In the genomic region with DNA sequence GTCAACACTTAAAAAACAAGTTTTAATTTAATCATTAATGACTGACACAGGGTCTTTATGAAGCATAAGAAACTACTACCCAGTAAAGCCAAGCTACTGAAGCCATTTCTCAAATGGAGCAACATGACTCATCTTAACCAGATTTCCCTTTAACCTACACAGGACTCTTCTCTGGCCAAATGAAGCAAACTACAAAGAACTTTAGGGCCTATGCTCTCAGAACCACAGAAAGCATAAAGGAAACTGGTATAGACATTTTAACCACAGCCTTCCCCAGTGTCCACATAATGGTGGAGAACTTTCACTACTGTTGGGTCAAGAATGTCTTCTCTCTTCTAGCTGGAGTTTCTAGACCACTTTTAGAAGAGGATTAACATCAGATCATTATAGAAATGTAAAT, we compare ENCODE assay signal across 9 cellular contexts. TPM values are rescaled to one million over a fixed set of nuclear protein-coding genes. Genes with fewer than 3 reads are reported as not detected.
A peak's percentile ranks its signal among the peaks of the same experiment; 100 is the strongest.
DNase-seq lines count a peak whose midpoint lies in the region; ATAC-seq and TF ChIP-seq lines count a peak whose summit lies in the region.
"Had no signal": no experiment of that assay in that cellular context is flagged by ENCODE, and none has a peak within 500 bp of the region (broad histone marks: within the 10 kb centered on the region; RNA-seq: fewer than 3 reads in every experiment).

No MANE protein-coding gene starts in this region.

- peak overlapping the region; percentile 98 for H3K27ac ChIP-seq in subcutaneous abdominal adipose tissue (ENCODE audit: low read depth, low read length)

- POLR2A ChIA-PET in activated CD8-positive, alpha-beta T cell treated with anti-CD3 and anti-CD28 coated beads for 36 hours (lab: Charles Lee): interaction anchor here (0.6 to 1.3 kb wide), 2 partner anchors 10 to 272 kb away, joined by 3 to 4 read pairs; no protein-coding TSS in a partner anchor

- H3K27me3 ChIP-seq in subcutaneous abdominal adipose tissue (ENCODE audit: control insufficient read depth in 5 of 5, insufficient read depth in 4 of 5, low read length in 5 of 5): no peaks in the 10 kb centered on the region

- peaks cover 6 to 23% (median 9%) of the 10 kb centered on the region in 5 donors for H3K36me3 ChIP-seq in subcutaneous abdominal adipose tissue (ENCODE audit: control insufficient read depth in 5 of 5, insufficient read depth in 5 of 5, low read length in 5 of 5)

- H3K4me1 ChIP-seq in subcutaneous abdominal adipose tissue (ENCODE audit: control insufficient read depth in 5 of 5, insufficient read depth in 5 of 5, low read length in 5 of 5): peaks cover 0 to 78% (median 43%) of the 10 kb centered on the region in 5 donors

- intact Hi-C loops in activated CD8-positive, alpha-beta T cell treated with anti-CD3 and anti-CD28 coated beads for 36 hours (cut with micrococcal nuclease): no loop called here

- no peaks in the 10 kb centered on the region for H3K27me3 Mint-ChIP-seq in activated CD8-positive, alpha-beta T cell treated with anti-CD3 and anti-CD28 coated beads for 36 hours
- H3K27me3 Mint-ChIP-seq in osteocyte (ENCODE audit: unreplicated experiment): no peaks in the 10 kb centered on the region

- no peak overlapping the region for H3K27ac Mint-ChIP-seq in activated naive CD4-positive, alpha-beta T cell treated with anti-CD3 and anti-CD28 coated beads, Interleukin-2, amount 50 U/mL, for 72 hours
- no peak overlapping the region for H3K27ac Mint-ChIP-seq in activated CD8-positive, alpha-beta T cell treated with anti-CD3 and anti-CD28 coated beads for 36 hours
- H3K27ac Mint-ChIP-seq in osteocyte (ENCODE audit: unreplicated experiment): no peak overlapping the region

- H3K9me3 ChIP-seq in subcutaneous abdominal adipose tissue (ENCODE audit: control insufficient read depth in 5 of 5, low read length in 5 of 5): no peaks in the 10 kb centered on the region

- no peaks in the 10 kb centered on the region for H3K9me3 Mint-ChIP-seq in activated naive CD4-positive, alpha-beta T cell treated with anti-CD3 and anti-CD28 coated beads, Interleukin-2, amount 50 U/mL, for 72 hours
- no peaks in the 10 kb centered on the region for H3K9me3 Mint-ChIP-seq in activated CD8-positive, alpha-beta T cell treated with anti-CD3 and anti-CD28 coated beads for 36 hours
- H3K9me3 Mint-ChIP-seq in osteocyte (ENCODE audit: unreplicated experiment): no peaks in the 10 kb centered on the region

- no peak overlapping the region for H3K4me3 ChIP-seq in subcutaneous abdominal adipose tissue (ENCODE audit: low read depth in 1 of 5, low read length in 5 of 5)

- TF ChIP-seq CTCF in activated CD8-positive, alpha-beta T cell treated with anti-CD3 and anti-CD28 coated beads for 36 hours (IDR thresholded peaks at IDR 0.05): no peak
- no peak for TF ChIP-seq CTCF in osteocyte (IDR thresholded peaks at IDR 0.05)

- peak overlapping the region; percentile 29 to 97 (median 52) for H3K9ac ChIP-seq in subcutaneous abdominal adipose tissue (ENCODE audit: low read length in 5 of 5)

- H3K4me3 Mint-ChIP-seq in activated CD8-positive, alpha-beta T cell treated with anti-CD3 and anti-CD28 coated beads for 36 hours: no peak overlapping the region
- H3K4me3 Mint-ChIP-seq in osteocyte (ENCODE audit: unreplicated experiment): no peak overlapping the region

- no peak for DNase-seq in activated naive CD4-positive, alpha-beta T cell treated with anti-CD3 and anti-CD28 coated beads, Interleukin-2, amount 50 U/mL, for 72 hours (ENCODE audit: low spot score in 2 of 2)
- DNase-seq in activated naive CD4-positive, alpha-beta T cell treated with anti-CD3 and anti-CD28 coated beads, Interleukin-2, amount 50 U/mL, for 16 hours: no peak
- DNase-seq in activated CD8-positive, alpha-beta T cell treated with anti-CD3 and anti-CD28 coated beads for 36 hours: no peak
- DNase-seq in HuH-7.5 (ENCODE audit: low spot score) (no peak), osteocyte (ENCODE audit: extremely low spot score, unreplicated experiment) (no peak)
- no peak for DNase-seq in activated effector memory CD4-positive, alpha-beta T cell treated with anti-CD3 and anti-CD28 coated beads, Interleukin-2, amount 50 U/mL, for 16 hours
- DNase-seq: activated CD4-positive, alpha-beta T cell treated with anti-CD3 and anti-CD28 coated beads, Interleukin-2, amount 50 U/mL, for 48 hours had no signal

- CTCF ChIA-PET in activated CD8-positive, alpha-beta T cell treated with anti-CD3 and anti-CD28 coated beads for 36 hours (lab: Charles Lee): no interaction called here

- peak; percentile 24 to 71 for ATAC-seq in activated naive CD4-positive, alpha-beta T cell treated with anti-CD3 and anti-CD28 coated beads, Interleukin-2, amount 50 U/mL, for 72 hours
- ATAC-seq in HG02981 (IDR thresholded peaks at IDR 0.05; ENCODE audit: unreplicated experiment): peak; percentile 83
- ATAC-seq in activated CD8-positive, alpha-beta T cell treated with anti-CD3 and anti-CD28 coated beads for 36 hours: peak; percentile 20

- H3K4me1 Mint-ChIP-seq in activated CD8-positive, alpha-beta T cell treated with anti-CD3 and anti-CD28 coated beads for 36 hours (ENCODE audit: low read depth): peaks cover 15% of the 10 kb centered on the region
- peaks cover 39% of the 10 kb centered on the region for H3K4me1 Mint-ChIP-seq in osteocyte (ENCODE audit: unreplicated experiment)

- H3K36me3 Mint-ChIP-seq in activated naive CD4-positive, alpha-beta T cell treated with anti-CD3 and anti-CD28 coated beads, Interleukin-2, amount 50 U/mL, for 72 hours: peaks cover 0 to 6% of the 10 kb centered on the region in 2 donors
- peaks cover 26% of the 10 kb centered on the region for H3K36me3 Mint-ChIP-seq in activated CD8-positive, alpha-beta T cell treated with anti-CD3 and anti-CD28 coated beads for 36 hours (ENCODE audit: low read depth)
- H3K36me3 Mint-ChIP-seq in osteocyte (ENCODE audit: unreplicated experiment): peaks cover 27% of the 10 kb centered on the region

RNA-seq across cellular contexts. Expression of gene ALG9, which starts 34.6 kb away (rescaled TPM):
- total RNA-seq in activated naive CD4-positive, alpha-beta T cell treated with anti-CD3 and anti-CD28 coated beads, Interleukin-2, amount 50 U/mL, for 72 hours: 10 to 100 TPM; 24.0 to 40.5 TPM
- 10 to 100 TPM; 32.0 to 36.6 TPM for total RNA-seq in activated CD8-positive, alpha-beta T cell treated with anti-CD3 and anti-CD28 coated beads for 36 hours
- total RNA-seq in osteocyte: 34.1 and 41.7 TPM in 2 replicates

RNA-seq across cellular contexts. Expression of gene FDXACB1, which starts 42.2 kb away (rescaled TPM):
- 1 to 10 TPM; 4.9 to 5.1 TPM for total RNA-seq in activated naive CD4-positive, alpha-beta T cell treated with anti-CD3 and anti-CD28 coated beads, Interleukin-2, amount 50 U/mL, for 72 hours
- total RNA-seq in activated CD8-positive, alpha-beta T cell treated with anti-CD3 and anti-CD28 coated beads for 36 hours: 1 to 10 TPM; 6.9 to 7.1 TPM
- 1.9 and 2.5 TPM in 2 replicates for total RNA-seq in osteocyte

RNA-seq across cellular contexts. Expression of gene CFAP68, which starts 42.6 kb away (rescaled TPM):
- 10 to 100 TPM; 30.8 to 35.7 TPM for total RNA-seq in activated naive CD4-positive, alpha-beta T cell treated with anti-CD3 and anti-CD28 coated beads, Interleukin-2, amount 50 U/mL, for 72 hours
- 10 to 100 TPM; 38.6 to 39.1 TPM for total RNA-seq in activated CD8-positive, alpha-beta T cell treated with anti-CD3 and anti-CD28 coated beads for 36 hours
- total RNA-seq in osteocyte: 12.5 and 17.2 TPM in 2 replicates

Comparison
In these comparisons a context has a peak if more than half of its experiments do, and no peak if none do; other contexts are left out.
1. ATAC-seq: peak in every context shown above with its lines; median percentile 83 in HG02981; 48 in activated naive CD4-positive, alpha-beta T cell treated with anti-CD3 and anti-CD28 coated beads, Interleukin-2, amount 50 U/mL, for 72 hours; 20 in activated CD8-positive, alpha-beta T cell treated with anti-CD3 and anti-CD28 coated beads for 36 hours.